In genomic region chr17:81365148-81365600, GRCh38 we compare ENCODE assay signal across 8 cellular contexts. TPM values are rescaled to one million over a fixed set of nuclear protein-coding genes. Genes with fewer than 3 reads are reported as not detected.
DNase-seq lines count a peak whose midpoint lies in the region; ATAC-seq, FAIRE-seq and TF ChIP-seq lines count a peak whose summit lies in the region.

No MANE protein-coding gene starts in this region.

- no peak for TF ChIP-seq EP300 in A549 (IDR thresholded peaks at IDR 0.05)

- H3K27ac ChIP-seq in A549 (0 out of 6 replicates have a peak overlapping the region, but pooled peaks of 1 of the 2 experiments have one; percentile 1), adrenal gland (peak overlapping the region; percentile 2 to 89 (median 13))

- 66% methylated on average over 22 of the region's 22 CpGs for WGBS in A549 (ENCODE audit: missing lambda C conversion rate)
- WGBS in adrenal gland, 4 donors: 6 to 40% (median 17%) methylated on average over 15 to 22 of the region's 22 CpGs

- intact Hi-C loops in adrenal gland (cut with DNase I): no loop called here

- CTCF ChIA-PET in A549 (lab: Yijun Ruan, JAX): interaction anchor here (0.6 to 3.1 kb wide), 16 partner anchors 14 to 119 kb away, joined by 3 to 10 read pairs (median 5); partner anchors contain the start of gene SLC38A10

- no peak for DNase-seq in A549 (ENCODE audit: low read depth in 1 of 2, low spot score in 1 of 2)
- DNase-seq in H7: peak; percentile 89
- peak in 6 of 7 donors; percentile 71 to 85 (median 82) for DNase-seq in adrenal gland
- peak; percentile 58 for DNase-seq in stimulated activated CD4-positive, alpha-beta T cell treated with anti-CD3 and anti-CD28 coated beads, Interleukin-15, amount 100 ng/mL, for 24 hours
- DNase-seq in foreskin melanocyte: no peak

- H3K9me3 ChIP-seq in A549 (no peaks in the 10 kb centered on the region), adrenal gland (replicated peaks in 1 of 3) (no peaks in the 10 kb centered on the region), iPS-15b (ENCODE audit: control insufficient read depth, insufficient read depth, low read length) (no peaks in the 10 kb centered on the region)

- no peak overlapping the region for H3K9ac ChIP-seq in iPS-15b (ENCODE audit: low read depth, low read length)

- no peak overlapping the region for H3K4me3 ChIP-seq in A549
- H3K4me3 ChIP-seq in H7 (ENCODE audit: insufficient read depth, low read depth, low read length): peak overlapping the region; percentile 8
- peak overlapping the region in 1 of 4 donors; percentile 27 for H3K4me3 ChIP-seq in adrenal gland
- peak overlapping the region; percentile 39 for H3K4me3 ChIP-seq in iPS-15b (ENCODE audit: low read depth, low read length)

- peak overlapping the region; percentile 49 for H3K4me2 ChIP-seq in A549

- no peak for TF ChIP-seq POLR2A in A549 (IDR thresholded peaks at IDR 0.05; ENCODE audit: low read length)
- peak in 1 of 2 donors; percentile 48 for TF ChIP-seq POLR2A in adrenal gland (IDR thresholded peaks at IDR 0.05)

- TF ChIP-seq RAD21 in A549 (conservative IDR thresholded peaks at IDR 0.05 in 1 of 2, IDR thresholded peaks at IDR 0.05 in 1 of 2): no peak

- H3K27me3 ChIP-seq in H7 (ENCODE audit: control insufficient read depth, insufficient read depth, low read length) (peaks cover 2% of the 10 kb centered on the region; the same call in 1 of the 2 replicates), adrenal gland (no peaks in the 10 kb centered on the region), iPS-15b (ENCODE audit: control insufficient read depth, insufficient read depth, low read length) (peaks cover 11% of the 10 kb centered on the region)

- peak; percentile 49 to 66; a peak in 4 of 6 replicates for ATAC-seq in A549
- ATAC-seq in HG03095 (IDR thresholded peaks at IDR 0.05; ENCODE audit: unreplicated experiment): no peak
- no peak for ATAC-seq in GM19467 (IDR thresholded peaks at IDR 0.05; ENCODE audit: unreplicated experiment)

- H3K36me3 ChIP-seq in H7 (replicated peaks; ENCODE audit: control insufficient read depth, insufficient read depth, low read length) (no peaks in the 10 kb centered on the region), adrenal gland (replicated peaks in 1 of 2) (no peaks in the 10 kb centered on the region), iPS-15b (ENCODE audit: control insufficient read depth, insufficient read depth, low read length) (no peaks in the 10 kb centered on the region)

- H3K4me1 ChIP-seq in A549 (peaks cover 14% of the 10 kb centered on the region; the same call in 2 of the 3 replicates), adrenal gland (replicated peaks in 1 of 2) (peaks cover 7 to 15% of the 10 kb centered on the region in 2 donors), iPS-15b (ENCODE audit: control insufficient read depth, insufficient read depth, low read length) (no peaks in the 10 kb centered on the region)

- TF ChIP-seq CTCF in A549 (IDR thresholded peaks at IDR 0.05): no peak
- TF ChIP-seq CTCF in adrenal gland (IDR thresholded peaks at IDR 0.05): no peak

- POLR2A ChIA-PET in A549 (lab: Yijun Ruan, JAX): interaction anchor here (1.0 to 2.4 kb wide), 3 partner anchors 20 to 36 kb away, joined by 3 to 7 read pairs (median 3); no protein-coding TSS in a partner anchor

- no peak for FAIRE-seq in A549 (lab: Jason Lieb, UNC)

TF ChIP-seq in A549, 52 proteins besides CTCF, POLR2A, EP300 and RAD21:
- no peak for TF ChIP-seq BHLHE40 (IDR thresholded peaks at IDR 0.05; ENCODE audit: low read depth, low read length)
- no peak for TF ChIP-seq HEYL (CRISPR knock-in tag; IDR thresholded peaks at IDR 0.05)
- no peak for TF ChIP-seq KDM5A (IDR thresholded peaks at IDR 0.05)
- no peak for TF ChIP-seq HOXB5 (CRISPR knock-in tag; IDR thresholded peaks at IDR 0.05)
- no peak for TF ChIP-seq REST (IDR thresholded peaks at IDR 0.05)
- no peak for TF ChIP-seq NR3C1 (IDR thresholded peaks at IDR 0.05)
- TF ChIP-seq USF2 (IDR thresholded peaks at IDR 0.05): no peak
- no peak for TF ChIP-seq KDM1A (IDR thresholded peaks at IDR 0.05; ENCODE audit: low read depth)
- no peak for TF ChIP-seq CBX8 (IDR thresholded peaks at IDR 0.05)
- TF ChIP-seq RARB (CRISPR knock-in tag; IDR thresholded peaks at IDR 0.05): no peak
- no peak for TF ChIP-seq EHF (CRISPR knock-in tag; IDR thresholded peaks at IDR 0.05)
- TF ChIP-seq NFE2L2 (conservative IDR thresholded peaks at IDR 0.05; ENCODE audit: low read length): no peak
- TF ChIP-seq SREBF2 (IDR thresholded peaks at IDR 0.05): no peak

RNA-seq across cellular contexts. Expression of gene BAHCC1, which starts 30.1 kb away (rescaled TPM):
- polyA plus RNA-seq in A549 (2011; rRNA removed): 2.1 and 2.6 TPM in 2 replicates
- polyA plus RNA-seq in A549 (2012; cell fraction: cytosol; rRNA removed): 7.4 and 8.4 TPM in 2 replicates
- polyA plus RNA-seq in A549 (2012; cell fraction: nucleus; rRNA removed): 27.4 and 38.1 TPM in 2 replicates
- polyA plus RNA-seq in A549 (2017; fragmentation: RNase III; extraction: RNeasy Plus Mini Kit Qiagen cat#74134 plus additional on column Dnase treatment): 5.2 to 5.9 TPM (median 5.8 TPM) in 3 replicates
- polyA minus RNA-seq in A549 (2011; rRNA and poly(A)+ RNA removed): 2.6 and 3.5 TPM in 2 replicates
- total RNA-seq in H7 (2014; rRNA removed; shearing (Covaris generic)): 8.7 and 19.7 TPM in 2 replicates
- total RNA-seq in adrenal gland: 10 to 100 TPM; 13.0 to 35.3 (median 19.2) TPM
- polyA plus RNA-seq in adrenal gland: 10 to 100 TPM in 2 of 3 donors, 1 to 10 TPM in 1; 2.1 to 68.0 (median 18.2) TPM

Comparison
In these comparisons a context has a peak if more than half of its experiments do, and no peak if none do; other contexts are left out.
1. ATAC-seq: peak in A549 (2 of 2); none in HG03095 (single experiment) and GM19467 (single experiment).
2. DNase-seq: peak in H7 (single experiment), adrenal gland (6 of 7) and stimulated activated CD4-positive, alpha-beta T cell treated with anti-CD3 and anti-CD28 coated beads, Interleukin-15, amount 100 ng/mL, for 24 hours (single experiment); none in A549 (0 of 2) and foreskin melanocyte (single experiment).